24 cellular contexts compared by ENCODE assay signal in genomic region chr13:48415516-48415915, GRCh38. TPM values are rescaled to one million over a fixed set of nuclear protein-coding genes. Genes with fewer than 3 reads are reported as not detected.
DNase-seq lines count a peak whose midpoint lies in the region; ATAC-seq, FAIRE-seq and TF ChIP-seq lines count a peak whose summit lies in the region.
"Had no signal": no experiment of that assay in that cellular context is flagged by ENCODE, and none has a peak within 500 bp of the region (broad histone marks: within the 10 kb centered on the region; RNA-seq: fewer than 3 reads in every experiment).

No MANE protein-coding gene starts in this region.

- H3K4me1 Mint-ChIP-seq in CD8-positive, alpha-beta T cell (ENCODE audit: low read depth): peaks cover 22% of the 10 kb centered on the region

- H3K27ac ChIP-seq in CD8-positive, alpha-beta T cell (ENCODE audit: low read depth, low read length): no peak overlapping the region
- H3K27ac ChIP-seq in effector memory CD4-positive, alpha-beta T cell (ENCODE audit: insufficient read depth, low read length, poor library complexity, severe bottlenecking): no peak overlapping the region
- no peak overlapping the region for H3K27ac ChIP-seq in osteoblast (ENCODE audit: low read depth, low read length)
- H3K27ac ChIP-seq in adrenal gland: no peak overlapping the region
- H3K27ac ChIP-seq: BLaER1, HL-60, Peyer's patch, SJCRH30 had no signal

- no peak for TF ChIP-seq CTCF in CD8-positive, alpha-beta T cell (IDR thresholded peaks at IDR 0.05)
- TF ChIP-seq CTCF in osteoblast (IDR thresholded peaks at IDR 0.05; ENCODE audit: extremely low read depth, low read depth, low read length): no peak
- no peak for TF ChIP-seq CTCF in adrenal gland (IDR thresholded peaks at IDR 0.05)

- H3K9me3 Mint-ChIP-seq in CD8-positive, alpha-beta T cell: peaks cover 3% of the 10 kb centered on the region

- H3K27me3 Mint-ChIP-seq in CD8-positive, alpha-beta T cell (ENCODE audit: low read depth): no peaks in the 10 kb centered on the region

- no peaks in the 10 kb centered on the region for H3K9me3 ChIP-seq in CD8-positive, alpha-beta T cell (ENCODE audit: low read length)
- H3K9me3 ChIP-seq in effector memory CD4-positive, alpha-beta T cell (ENCODE audit: control insufficient read depth, low read length): no peaks in the 10 kb centered on the region
- no peaks in the 10 kb centered on the region for H3K9me3 ChIP-seq in osteoblast (ENCODE audit: low read depth, low read length)
- no peaks in the 10 kb centered on the region for H3K9me3 ChIP-seq in adrenal gland (replicated peaks in 1 of 3)
- H3K9me3 ChIP-seq: Peyer's patch had no signal

- ATAC-seq in CD8-positive, alpha-beta T cell: no peak
- ATAC-seq: GM12878, HepG2, K562 had no signal

- no peak overlapping the region for H2AFZ ChIP-seq in osteoblast (ENCODE audit: low read length)

- CTCF ChIA-PET in CD8-positive, alpha-beta T cell (lab: Charles Lee): interaction anchor here (1.3 kb wide), 1 partner anchor 118 kb away, joined by 3 read pairs; the partner anchor contains the start of gene RCBTB2
- CTCF ChIA-PET in HEK293T (lab: Yijun Ruan, JAX): no interaction called here

- H3K36me3 ChIP-seq in CD8-positive, alpha-beta T cell (ENCODE audit: insufficient read depth, low read length): no peaks in the 10 kb centered on the region
- H3K36me3 ChIP-seq in effector memory CD4-positive, alpha-beta T cell (ENCODE audit: control insufficient read depth, insufficient read depth, low read length): no peaks in the 10 kb centered on the region
- H3K36me3 ChIP-seq in osteoblast (ENCODE audit: insufficient read depth, low read length): peaks cover 5% of the 10 kb centered on the region
- H3K36me3 ChIP-seq in adrenal gland (replicated peaks in 1 of 2): no peaks in the 10 kb centered on the region
- H3K36me3 ChIP-seq: Peyer's patch had no signal

- POLR2A ChIA-PET in CD8-positive, alpha-beta T cell (lab: Charles Lee): no interaction called here
- POLR2A ChIA-PET in HEK293T (lab: Yijun Ruan, JAX): no interaction called here

- FAIRE-seq in GM18507 (lab: Jason Lieb, UNC): peak; percentile 36
- FAIRE-seq: GM12878, HepG2, K562 had no signal

- intact Hi-C loops in CD8-positive, alpha-beta T cell (cut with DNase I, micrococcal nuclease): no loop called here
- intact Hi-C loops in adrenal gland (cut with DNase I): no loop called here

- no peak for TF ChIP-seq POLR2A in adrenal gland (IDR thresholded peaks at IDR 0.05)

- peak overlapping the region; percentile 49 for H3K4me3 Mint-ChIP-seq in CD8-positive, alpha-beta T cell
- H3K4me3 Mint-ChIP-seq: H9 had no signal

- no peaks in the 10 kb centered on the region for H4K20me1 ChIP-seq in osteoblast (ENCODE audit: insufficient read depth, low read length)
- H4K20me1 ChIP-seq: BLaER1 had no signal

- no peak overlapping the region for H3K27ac Mint-ChIP-seq in CD8-positive, alpha-beta T cell
- H3K27ac Mint-ChIP-seq: H9 had no signal

- WGBS in adrenal gland, 4 donors: 89 to 96% (median 94%) methylated on average over 2 of the region's 2 CpGs

- peaks cover 21% of the 10 kb centered on the region for H3K36me3 Mint-ChIP-seq in CD8-positive, alpha-beta T cell

- H3K79me2 ChIP-seq in osteoblast (ENCODE audit: insufficient read depth, low read length): peaks cover 23% of the 10 kb centered on the region

- no peak for DNase-seq in CD8-positive, alpha-beta T cell
- no peak for DNase-seq in GM18507 (ENCODE audit: extremely low spot score, insufficient read length, low read depth)
- DNase-seq in effector memory CD4-positive, alpha-beta T cell: no peak
- peak; percentile 4 for DNase-seq in osteoblast (ENCODE audit: insufficient read length, low spot score, missing footprints)
- no peak for DNase-seq in adrenal gland
- no peak for DNase-seq in H4 (ENCODE audit: low spot score)
- DNase-seq in HEK293T (ENCODE audit: extremely low spot score): no peak
- DNase-seq: DMS79 treated with DMSO at 0.1 percent for 48 hours; H9; NCI-H1092; NCI-H1436; NCI-H187 treated with DMSO at 0.1 percent for 48 hours; NCI-H2107; NCI-H2227 treated with DMSO at 0.1 percent for 48 hours; NCI-H510A treated with DMSO at 0.1 percent for 48 hours; NCI-H748 treated with DMSO at 0.1 percent for 48 hours; NK-92 treated with Interleukin-12 subunit alpha and Interleukin-12 subunit beta, amount 100 ng/mL, for 24 hours; Peyer's patch; SJCRH30 had no signal

- H3K4me1 ChIP-seq in CD8-positive, alpha-beta T cell (ENCODE audit: insufficient read depth, low read length): no peaks in the 10 kb centered on the region
- H3K4me1 ChIP-seq in effector memory CD4-positive, alpha-beta T cell (ENCODE audit: control insufficient read depth, insufficient read depth, low read length, poor library complexity, severe bottlenecking): no peaks in the 10 kb centered on the region
- H3K4me1 ChIP-seq in osteoblast (ENCODE audit: insufficient read depth, low read length) (peaks cover 6% of the 10 kb centered on the region), adrenal gland (replicated peaks in 1 of 2) (peaks cover 0 to 15% of the 10 kb centered on the region in 2 donors)
- H3K4me1 ChIP-seq: Peyer's patch, SJCRH30 had no signal

- no peak overlapping the region for H3K4me3 ChIP-seq in CD8-positive, alpha-beta T cell (ENCODE audit: low read depth, low read length)
- H3K4me3 ChIP-seq in effector memory CD4-positive, alpha-beta T cell (ENCODE audit: insufficient read depth, low read depth, low read length, poor library complexity, severe bottlenecking): peak overlapping the region; percentile 38
- H3K4me3 ChIP-seq in osteoblast (ENCODE audit: insufficient read depth, low read length) (no peak overlapping the region), adrenal gland (no peak overlapping the region)
- H3K4me3 ChIP-seq: BLaER1, GM12878, K562, Peyer's patch, SJCRH30 had no signal

- H3K4me2 ChIP-seq in osteoblast (ENCODE audit: insufficient read depth, low read length): no peak overlapping the region
- H3K4me2 ChIP-seq: BLaER1 had no signal

- no peaks in the 10 kb centered on the region for H3K27me3 ChIP-seq in CD8-positive, alpha-beta T cell (ENCODE audit: insufficient read depth, low read length)
- H3K27me3 ChIP-seq in effector memory CD4-positive, alpha-beta T cell (replicated peaks; ENCODE audit: control insufficient read depth, insufficient read depth, low read length, poor library complexity, severe bottlenecking): no peaks in the 10 kb centered on the region
- no peaks in the 10 kb centered on the region for H3K27me3 ChIP-seq in osteoblast (ENCODE audit: insufficient read depth, low read length)
- no peaks in the 10 kb centered on the region for H3K27me3 ChIP-seq in adrenal gland
- H3K27me3 ChIP-seq: BLaER1, Peyer's patch, SJCRH30 had no signal

TF ChIP-seq in HEK293T, 16 proteins besides CTCF, POLR2A, EP300 and RAD21:
- TF ChIP-seq TARDBP (IDR thresholded peaks at IDR 0.05) (no peak), ARNT (IDR thresholded peaks at IDR 0.05) (no peak), HDGF (IDR thresholded peaks at IDR 0.05; ENCODE audit: borderline replicate concordance) (no peak), PKNOX1 (IDR thresholded peaks at IDR 0.05) (no peak), FOXA1 (IDR thresholded peaks at IDR 0.05) (no peak)

RNA-seq across cellular contexts. Expression of gene LPAR6, which starts 2.6 kb away (rescaled TPM):
- 1 to 10 TPM; 5.4 to 5.7 TPM for total RNA-seq in CD8-positive, alpha-beta T cell
- total RNA-seq in osteoblast (11.9 and 14.7 TPM in 2 replicates), adrenal gland (10 to 100 TPM in 7 of 8 donors, 1 to 10 TPM in 1; 8.6 to 56.6 (median 29.6) TPM)
- polyA plus RNA-seq in adrenal gland: 10 to 100 TPM; 20.3 to 56.2 (median 55.7) TPM
- total RNA-seq in H4 (2014; rRNA removed; shearing (Covaris generic)): 3.7 and 8.9 TPM in 2 replicates
